ENCODE assay signal across 1 cellular context in the genomic region with DNA sequence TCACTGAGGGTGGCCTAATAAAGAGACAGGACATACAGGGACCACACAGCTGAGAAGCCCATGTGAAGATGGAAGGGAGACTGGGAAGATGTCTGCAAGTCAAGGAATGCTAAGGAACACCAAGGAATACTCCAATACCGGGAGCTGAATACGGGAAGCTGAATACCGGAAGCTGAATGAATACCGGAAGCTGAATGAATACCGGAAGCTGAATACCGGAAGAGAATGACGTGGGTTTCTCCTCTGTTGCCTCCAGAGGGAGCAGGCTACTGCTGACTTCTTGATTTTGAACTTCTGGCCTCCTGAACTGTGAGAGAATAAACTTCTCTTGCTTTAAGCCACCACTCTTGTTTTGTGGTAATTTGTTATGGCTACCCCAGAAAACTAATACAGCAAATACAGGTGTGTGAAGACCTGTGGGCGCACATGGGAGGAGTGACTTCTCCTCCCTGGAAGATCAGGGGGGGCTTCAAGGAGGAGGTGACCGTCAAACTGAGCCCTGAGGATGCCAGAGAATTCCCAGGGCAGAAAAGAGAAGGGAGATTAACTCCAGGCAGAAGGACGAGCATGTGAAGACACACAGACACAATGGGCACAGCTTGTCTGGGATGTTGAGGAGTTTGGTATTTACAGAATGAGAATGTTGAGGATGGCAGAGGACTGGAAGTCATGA.
TF ChIP-seq lines count a peak whose summit lies in the region.

No MANE protein-coding gene starts in this region.

TF ChIP-seq in endothelial cell of umbilical vein, 7 proteins besides CTCF, POLR2A, EP300 and RAD21:
- TF ChIP-seq POLR2AphosphoS5 (IDR thresholded peaks at IDR 0.05; ENCODE audit: insufficient read depth, low read depth, low read length) = no peak
- no peak for TF ChIP-seq MYC (IDR thresholded peaks at IDR 0.05; ENCODE audit: low read depth, low read length)
- TF ChIP-seq JUN (IDR thresholded peaks at IDR 0.05; ENCODE audit: borderline replicate concordance, insufficient read depth, insufficient read length, low read depth) = no peak
- TF ChIP-seq GATA2 (IDR thresholded peaks at IDR 0.05; ENCODE audit: insufficient read depth, insufficient read length, low read depth, low read length) = no peak
- TF ChIP-seq, protein P1, sequence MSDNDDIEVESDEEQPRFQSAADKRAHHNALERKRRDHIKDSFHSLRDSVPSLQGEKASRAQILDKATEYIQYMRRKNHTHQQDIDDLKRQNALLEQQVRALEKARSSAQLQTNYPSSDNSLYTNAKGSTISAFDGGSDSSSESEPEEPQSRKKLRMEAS (IDR thresholded peaks at IDR 0.05; ENCODE audit: insufficient read depth, insufficient read length) = no peak
- TF ChIP-seq FOS (IDR thresholded peaks at IDR 0.05; ENCODE audit: borderline replicate concordance, insufficient read depth, low read length) = no peak
- TF ChIP-seq EZH2 (IDR thresholded peaks at IDR 0.05; ENCODE audit: borderline replicate concordance, low read depth, low read length, severe bottlenecking) = no peak
